Comparison of ENCODE assay signal across 11 cellular contexts in genomic region chr6:37323568-37323967, GRCh38. TPM values are rescaled to one million over a fixed set of nuclear protein-coding genes. Genes with fewer than 3 reads are reported as not detected.
DNase-seq lines count a peak whose midpoint lies in the region; ATAC-seq, FAIRE-seq and TF ChIP-seq lines count a peak whose summit lies in the region.
"Had no signal": no experiment of that assay in that cellular context is flagged by ENCODE, and none has a peak within 500 bp of the region (broad histone marks: within the 10 kb centered on the region; RNA-seq: fewer than 3 reads in every experiment).

No MANE protein-coding gene starts in this region.

- no peaks in the 10 kb centered on the region for H4K20me1 ChIP-seq in K562 (replicated peaks; ENCODE audit: control insufficient read depth, insufficient read depth, low read length)

- no peak overlapping the region for H3K9ac ChIP-seq in K562 (ENCODE audit: insufficient read depth in 1 of 2, low read depth in 2 of 2, low read length in 2 of 2)

- no peaks in the 10 kb centered on the region for H3K9me1 ChIP-seq in K562 (ENCODE audit: control insufficient read depth, insufficient read depth, low read length)

- H3K36me3 ChIP-seq in K562 (ENCODE audit: control insufficient read depth, insufficient read depth, low read length) = peaks cover 55% of the 10 kb centered on the region

- H3K4me3 ChIP-seq in K562 = no peak overlapping the region
- H3K4me3 ChIP-seq: SJSA1, stomach had no signal

- TF ChIP-seq CTCF in K562 (IDR thresholded peaks at IDR 0.05 in 2 of 3, conservative IDR thresholded peaks at IDR 0.05 in 1 of 3; ENCODE audit: insufficient read depth in 2 of 3, low read depth in 1 of 3, low read length in 3 of 3) = no peak

- TF ChIP-seq POLR2A in K562 (conservative IDR thresholded peaks at IDR 0.05) = no peak

- H3K27ac ChIP-seq in K562 (ENCODE audit: extremely low read depth, low read depth, low read length) = no peak overlapping the region
- H3K27ac ChIP-seq: SJSA1 had no signal

- no TSS peak for BruUV-seq in K562 (replicated peaks; lab: Mats Ljungman, UMichigan)

- in situ Hi-C loops in K562 (cut with MboI) = no loop called here

- H3K4me2 ChIP-seq in K562 (ENCODE audit: insufficient read depth, low read length) = no peak overlapping the region

- no peaks in the 10 kb centered on the region; a peak in 1 of 5 replicates for H3K4me1 ChIP-seq in K562 (replicated peaks in 1 of 2; ENCODE audit: control insufficient read depth in 2 of 2, insufficient read depth in 2 of 2, low read length in 2 of 2)

- ATAC-seq in K562 (no peak), HG03432 (IDR thresholded peaks at IDR 0.05; ENCODE audit: unreplicated experiment) (no peak)

- CTCF ChIA-PET in K562 (lab: Yijun Ruan, JAX; ENCODE audit: low intra/inter-chr PET ratio) = no interaction called here

- H3K27me3 ChIP-seq in K562 (ENCODE audit: control insufficient read depth in 2 of 2, insufficient read depth in 2 of 2, low read length in 2 of 2) = no peaks in the 10 kb centered on the region
- H3K27me3 ChIP-seq: SJSA1, stomach had no signal

- H3K9me3 ChIP-seq in K562 (replicated peaks; ENCODE audit: control insufficient read depth, insufficient read depth, low read depth, low read length) = no peaks in the 10 kb centered on the region
- H3K9me3 ChIP-seq: SJSA1, stomach had no signal

- no peaks in the 10 kb centered on the region for H3K79me2 ChIP-seq in K562 (ENCODE audit: control insufficient read depth, insufficient read depth, low read length)

- POLR2A ChIA-PET in K562 (lab: Yijun Ruan, JAX) = interaction anchor here (0.7 to 1.7 kb wide), 5 partner anchors 9 to 332 kb away, joined by 3 to 4 read pairs (median 3); no protein-coding TSS in a partner anchor

- no peak for TF ChIP-seq EP300 in K562 (IDR thresholded peaks at IDR 0.05; ENCODE audit: low read length)

- 48% methylated on average over 3 of the region's 3 CpGs for WGBS in K562 (ENCODE audit: insufficient coverage, low coverage, missing lambda C conversion rate)

- no peak for TF ChIP-seq RAD21 in K562 (CRISPR knock-in tag; conservative IDR thresholded peaks at IDR 0.05 in 1 of 2, IDR thresholded peaks at IDR 0.05 in 1 of 2)

- DNase-seq in ELR (ENCODE audit: low read depth) (peak; percentile 23), NCI-H1694 treated with DMSO at 0.1 percent for 48 hours (lab: John Stamatoyannopoulos, UW) (peak; percentile 80), K562 (ENCODE audit: extremely low read depth in 1 of 4, low spot score in 3 of 4) (no peak), myocyte (ENCODE audit: low read depth) (peak; percentile 26), superior temporal gyrus (ENCODE audit: extremely low spot score) (no peak), NOMO-1 treated with DMSO at 0.1 percent for 48 hours (lab: John Stamatoyannopoulos, UW; ENCODE audit: unreplicated experiment) (no peak)
- DNase-seq: DND-41, stomach had no signal

- intact Hi-C loops in K562 (cut with micrococcal nuclease) = loop anchor here (5.0 kb wide), 1 partner anchor 369 kb away; no protein-coding TSS in a partner anchor

- FAIRE-seq in K562 (lab: Jason Lieb, UNC) = no peak
- FAIRE-seq: endometrium had no signal

- no peak overlapping the region for H2AFZ ChIP-seq in K562 (ENCODE audit: low read depth, low read length)

TF ChIP-seq in K562, 482 proteins besides CTCF, POLR2A, EP300 and RAD21:
- TF ChIP-seq KLF16 (IDR thresholded peaks at IDR 0.05) = no peak
- TF ChIP-seq NFIC (IDR thresholded peaks at IDR 0.05) = peak; percentile 21; the same call in 1 of the 2 replicates

RNA-seq across cellular contexts. Expression of gene RNF8, which starts 30.2 kb away (rescaled TPM):
- 19.2 and 43.1 TPM in 2 replicates for total RNA-seq in K562 (2011; cell fraction: chromatin; rRNA removed; ENCODE audit: low replicate concordance)
- 12.0 and 14.1 TPM in 2 replicates for total RNA-seq in K562 (2011; cell fraction: nucleolus; rRNA removed)
- 25.6 and 32.9 TPM in 2 replicates for total RNA-seq in K562 (2011; cell fraction: nucleoplasm; rRNA removed)
- total RNA-seq in K562 (2014; rRNA removed) (37.3 and 37.5 TPM in 2 replicates), K562 (2014; rRNA removed; fragmentation: Illumina TruSeq; extraction: Trizol) (42.8 and 50.8 TPM in 2 replicates), K562 (2015; rRNA removed; fragmentation: Illumina TruSeq; extraction: Trizol) (38.6 and 45.5 TPM in 2 replicates), K562 (2021) (28.5 and 30.0 TPM in 2 replicates), myocyte (14.0 and 21.5 TPM in 2 replicates)
- polyA plus RNA-seq in K562 (2011; rRNA removed) (28.5 and 35.1 TPM in 2 replicates), K562 (2014; fragmentation: Illumina TruSeq; extraction: Trizol) (42.1 and 47.0 TPM in 2 replicates), K562 (2014; fragmentation: Nextera tagmentation; extraction: Ambion mirVana) (10 to 100 TPM; 10.6 to 13.0 TPM), K562 (2014; rRNA removed) (36.6 and 40.6 TPM in 2 replicates)
- 10.9 and 16.7 TPM in 2 replicates for polyA plus RNA-seq in K562 (2011; cell fraction: cytosol; rRNA removed)
- 18.9 and 21.9 TPM in 2 replicates for polyA plus RNA-seq in K562 (2011; cell fraction: nucleus; rRNA removed)
- 19.3 and 25.3 TPM in 2 replicates for polyA plus RNA-seq in K562 (2012)
- polyA minus RNA-seq in K562 (2011; rRNA and poly(A)+ RNA removed) = 24.9 and 30.1 TPM in 2 replicates
- 9.1 and 14.6 TPM in 2 replicates for polyA minus RNA-seq in K562 (2011; cell fraction: cytosol; rRNA and poly(A)+ RNA removed)
- 14.9 and 28.0 TPM in 2 replicates for polyA minus RNA-seq in K562 (2011; cell fraction: nucleus; rRNA and poly(A)+ RNA removed)
- 12.6 TPM for polyA plus RNA-seq in myocyte (2012)

Comparison
In these comparisons a context has a peak if more than half of its experiments do, and no peak if none do; other contexts are left out.
1. DNase-seq: peak in ELR (single experiment), NCI-H1694 treated with DMSO at 0.1 percent for 48 hours (single experiment) and myocyte (single experiment); none in K562 (0 of 4), superior temporal gyrus (single experiment) and NOMO-1 treated with DMSO at 0.1 percent for 48 hours (single experiment).